ENCODE assay signal across 24 cellular contexts in the genomic region with DNA sequence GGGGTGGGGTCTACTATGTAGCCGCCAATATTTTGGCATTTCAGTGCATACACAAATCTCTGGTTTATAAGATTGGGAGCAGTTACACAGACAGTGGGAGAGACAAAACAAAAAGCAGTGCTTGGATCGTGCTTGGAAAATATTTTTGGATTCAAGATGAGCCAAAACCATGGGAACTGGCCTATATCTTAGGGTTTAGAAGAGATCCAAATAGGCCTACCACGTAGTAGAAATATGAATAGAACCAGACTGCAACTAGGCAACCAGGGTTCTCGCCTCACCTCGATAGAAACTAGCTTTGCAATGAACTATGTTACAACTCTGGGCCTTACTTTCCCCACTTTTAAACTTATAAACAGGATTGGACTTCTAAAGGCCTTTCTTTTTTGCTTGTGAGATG.
"Had no signal": no experiment of that assay in that cellular context is flagged by ENCODE, and none has a peak within 500 bp of the region (broad histone marks: within the 10 kb centered on the region; RNA-seq: fewer than 3 reads in every experiment).

No MANE protein-coding gene starts in this region.

- H3K4me3 ChIP-seq: left ventricle myocardium inferior, lung, mucosa of descending colon, psoas muscle, right atrium auricular region, right lobe of liver, suprapubic skin, thoracic aorta, tibial nerve, uterus had no signal

- DNase-seq: hypothalamus; immature natural killer cell; kidney; left colon; left ventricle myocardium inferior; midbrain; mucosa of descending colon; naive thymus-derived CD4-positive, alpha-beta T cell; nucleus accumbens; psoas muscle; right lobe of liver; stimulated activated CD4-positive, alpha-beta T cell treated with anti-CD3 and anti-CD28 coated beads, Interleukin-12 subunit alpha, Interleukin-12 subunit beta, amount 100 ng/mL, for 4 hours; stimulated activated CD4-positive, alpha-beta T cell treated with anti-CD3 and anti-CD28 coated beads, Interleukin-15, amount 100 ng/mL, for 24 hours; stimulated activated CD4-positive, alpha-beta T cell treated with anti-CD3 and anti-CD28 coated beads, Interleukin-2, amount 100 ng/mL, for 24 hours; stimulated activated CD4-positive, alpha-beta T cell treated with anti-CD3 and anti-CD28 coated beads, Interleukin-4, amount 100 ng/mL, for 24 hours; stimulated activated naive CD4-positive, alpha-beta T cell; uterus had no signal

- ATAC-seq: left colon; mucosa of descending colon; naive thymus-derived CD4-positive, alpha-beta T cell; natural killer cell treated with Interleukin-12 subunit alpha and Interleukin-12 subunit beta and Interleukin-15 and Interleukin-18, amount 100 ng/mL, for 72 hours; psoas muscle; right lobe of liver had no signal

- H3K36me3 ChIP-seq: left ventricle myocardium inferior, right lobe of liver, suprapubic skin, thoracic aorta, tibial nerve, uterus had no signal

- H3K9me3 ChIP-seq: left ventricle myocardium inferior, mucosa of descending colon, psoas muscle, right atrium auricular region, right lobe of liver, suprapubic skin, thoracic aorta, tibial nerve, uterus had no signal

- H3K79me2 ChIP-seq: parathyroid adenoma had no signal

- H3K4me1 ChIP-seq: left ventricle myocardium inferior, parathyroid adenoma, right atrium auricular region, right lobe of liver, uterus had no signal

- H2AFZ ChIP-seq: parathyroid adenoma had no signal

- H3K9ac ChIP-seq: parathyroid adenoma had no signal

- H3K27me3 ChIP-seq: right atrium auricular region, right lobe of liver, suprapubic skin, tibial nerve, uterus had no signal

- H3K27ac ChIP-seq: left ventricle myocardium inferior, parathyroid adenoma, psoas muscle, right atrium auricular region, right lobe of liver, suprapubic skin, thoracic aorta, tibial nerve had no signal
